12 cellular contexts compared by ENCODE assay signal in genomic region chr5:180618487-180618829, GRCh38. TPM values are rescaled to one million over a fixed set of nuclear protein-coding genes. Genes with fewer than 3 reads are reported as not detected.
DNase-seq lines count a peak whose midpoint lies in the region; ATAC-seq and TF ChIP-seq lines count a peak whose summit lies in the region.
"Had no signal": no experiment of that assay in that cellular context is flagged by ENCODE, and none has a peak within 500 bp of the region (broad histone marks: within the 10 kb centered on the region; RNA-seq: fewer than 3 reads in every experiment).

No MANE protein-coding gene starts in this region.

- no peak for TF ChIP-seq CTCF in AG04449 (IDR thresholded peaks at IDR 0.05; ENCODE audit: insufficient read depth, low read length, missing control alignments)
- TF ChIP-seq CTCF in HFF-Myc (IDR thresholded peaks at IDR 0.05; ENCODE audit: low read depth, low read length, missing control alignments), result no peak
- TF ChIP-seq CTCF in nephron progenitor cell (IDR thresholded peaks at IDR 0.05), result no peak

- H3K4me3 Mint-ChIP-seq in nephron progenitor cell, result peak overlapping the region; percentile 88

- CTCF ChIA-PET in AG04449 (lab: Yijun Ruan, JAX), result interaction anchor here (1.0 to 1.6 kb wide), 7 partner anchors 8 to 324 kb away, joined by 3 to 10 read pairs (median 4); no protein-coding TSS in a partner anchor

- peaks cover 4% of the 10 kb centered on the region for H3K36me3 Mint-ChIP-seq in nephron progenitor cell (ENCODE audit: low read depth)

- peaks cover 30% of the 10 kb centered on the region for H3K4me1 Mint-ChIP-seq in nephron progenitor cell

- peaks cover 22% of the 10 kb centered on the region for H3K27me3 Mint-ChIP-seq in nephron progenitor cell (ENCODE audit: low read depth, poor library complexity)

- H3K27ac Mint-ChIP-seq in nephron progenitor cell, result no peak overlapping the region

- ATAC-seq in sciatic nerve (no peak), GM19452 (IDR thresholded peaks at IDR 0.05; ENCODE audit: unreplicated experiment) (no peak), left colon (no peak)

- no peaks in the 10 kb centered on the region for H3K9me3 Mint-ChIP-seq in nephron progenitor cell

- H3K4me3 ChIP-seq in AG04449 (ENCODE audit: low read depth, low read length) (peak overlapping the region; percentile 49), HFF-Myc (replicated peaks; ENCODE audit: low read depth, low read length) (peak overlapping the region; percentile 28)

- DNase-seq in AG04449 (ENCODE audit: low read depth, low spot score), result no peak
- no peak for DNase-seq in HFF-Myc (ENCODE audit: extremely low read depth, low read depth)
- DNase-seq in cerebellar cortex (ENCODE audit: low spot score), result peak; percentile 12
- no peak for DNase-seq in nephron progenitor cell
- no peak for DNase-seq in sciatic nerve (ENCODE audit: low spot score)
- no peak for DNase-seq in left colon
- DNase-seq in kidney tubule cell (ENCODE audit: low spot score), result no peak
- DNase-seq: heart right ventricle, NCI-H774, tibial artery had no signal

- intact Hi-C loops in sciatic nerve (cut with DNase I), result no loop called here
- intact Hi-C loops in left colon (cut with DNase I, micrococcal nuclease), result no loop called here

- POLR2A ChIA-PET in AG04449 (lab: Yijun Ruan, JAX), result no interaction called here

RNA-seq across cellular contexts. Expression of gene SCGB3A1, which starts 27.2 kb away (rescaled TPM):
- total RNA-seq in sciatic nerve (not detected), left colon (not detected)
- total RNA-seq: T-helper 1 cell treated with Interleukin-12 subunit alpha and Interleukin-12 subunit beta and Interleukin-4 antibody, amounts not matched to agents 30 ng/mL and 1 ng/mL, for 36 hours had no signal

RNA-seq across cellular contexts. Expression of gene FLT4, which starts 30.9 kb away (rescaled TPM):
- total RNA-seq in sciatic nerve (11.7 TPM), left colon (1 to 10 TPM; 3.8 to 4.7 TPM)
